ENCODE assay signal across 1 cellular context in the genomic region with DNA sequence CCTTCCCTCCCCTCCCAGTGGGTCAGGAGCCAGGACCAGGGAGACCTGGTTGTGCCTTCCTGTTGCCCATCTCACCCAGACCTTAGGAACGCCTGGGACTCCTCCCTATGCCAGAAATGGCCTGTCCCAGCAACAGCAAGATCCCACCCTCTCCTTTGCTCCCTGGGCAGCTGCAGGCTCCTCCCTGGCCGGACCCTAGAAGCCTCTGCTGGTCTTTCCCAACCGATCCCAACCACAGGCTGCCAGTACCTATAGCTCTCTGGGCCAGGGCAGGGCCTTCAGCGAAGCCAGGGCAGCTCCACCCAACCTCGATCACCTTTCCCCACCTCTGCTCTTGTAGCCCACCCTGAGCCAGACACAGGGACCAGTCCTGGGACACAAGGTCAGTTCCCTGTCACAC.
TF ChIP-seq lines count a peak whose summit lies in the region.

No MANE protein-coding gene starts in this region.

TF ChIP-seq in IMR-90, 13 proteins besides CTCF, POLR2A, EP300 and RAD21:
- TF ChIP-seq NFE2L2 (IDR thresholded peaks at IDR 0.05; ENCODE audit: low read depth, low read length) (no peak), SMC3 (IDR thresholded peaks at IDR 0.05; ENCODE audit: low read depth, low read length) (no peak), MAZ (IDR thresholded peaks at IDR 0.05; ENCODE audit: borderline replicate concordance, low read depth, low read length) (no peak), FOS (IDR thresholded peaks at IDR 0.05; ENCODE audit: low read depth, low read length) (no peak), MXI1 (IDR thresholded peaks at IDR 0.05; ENCODE audit: borderline replicate concordance, low read depth, low read length) (no peak), CHD1 (IDR thresholded peaks at IDR 0.05; ENCODE audit: low read depth, low read length) (no peak), MAFK (IDR thresholded peaks at IDR 0.05; ENCODE audit: low read depth, low read length) (no peak), CEBPB (IDR thresholded peaks at IDR 0.05; ENCODE audit: low read depth, low read length) (no peak), RFX5 (IDR thresholded peaks at IDR 0.05; ENCODE audit: low read depth, low read length) (no peak), RCOR1 (IDR thresholded peaks at IDR 0.05; ENCODE audit: insufficient replicate concordance, low read length) (no peak), BHLHE40 (IDR thresholded peaks at IDR 0.05; ENCODE audit: low read depth, low read length) (no peak)
- TF ChIP-seq, protein P1, sequence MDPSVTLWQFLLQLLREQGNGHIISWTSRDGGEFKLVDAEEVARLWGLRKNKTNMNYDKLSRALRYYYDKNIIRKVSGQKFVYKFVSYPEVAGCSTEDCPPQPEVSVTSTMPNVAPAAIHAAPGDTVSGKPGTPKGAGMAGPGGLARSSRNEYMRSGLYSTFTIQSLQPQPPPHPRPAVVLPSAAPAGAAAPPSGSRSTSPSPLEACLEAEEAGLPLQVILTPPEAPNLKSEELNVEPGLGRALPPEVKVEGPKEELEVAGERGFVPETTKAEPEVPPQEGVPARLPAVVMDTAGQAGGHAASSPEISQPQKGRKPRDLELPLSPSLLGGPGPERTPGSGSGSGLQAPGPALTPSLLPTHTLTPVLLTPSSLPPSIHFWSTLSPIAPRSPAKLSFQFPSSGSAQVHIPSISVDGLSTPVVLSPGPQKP (IDR thresholded peaks at IDR 0.05; ENCODE audit: borderline replicate concordance, low read depth, low read length), result no peak
- TF ChIP-seq, protein P2, sequence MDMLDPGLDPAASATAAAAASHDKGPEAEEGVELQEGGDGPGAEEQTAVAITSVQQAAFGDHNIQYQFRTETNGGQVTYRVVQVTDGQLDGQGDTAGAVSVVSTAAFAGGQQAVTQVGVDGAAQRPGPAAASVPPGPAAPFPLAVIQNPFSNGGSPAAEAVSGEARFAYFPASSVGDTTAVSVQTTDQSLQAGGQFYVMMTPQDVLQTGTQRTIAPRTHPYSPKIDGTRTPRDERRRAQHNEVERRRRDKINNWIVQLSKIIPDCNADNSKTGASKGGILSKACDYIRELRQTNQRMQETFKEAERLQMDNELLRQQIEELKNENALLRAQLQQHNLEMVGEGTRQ (IDR thresholded peaks at IDR 0.05; ENCODE audit: low read depth, low read length), result no peak
TF ChIP-seq in IMR-90: peak in this region for 0.
